ENCODE assay signal across 25 cellular contexts in the genomic region with DNA sequence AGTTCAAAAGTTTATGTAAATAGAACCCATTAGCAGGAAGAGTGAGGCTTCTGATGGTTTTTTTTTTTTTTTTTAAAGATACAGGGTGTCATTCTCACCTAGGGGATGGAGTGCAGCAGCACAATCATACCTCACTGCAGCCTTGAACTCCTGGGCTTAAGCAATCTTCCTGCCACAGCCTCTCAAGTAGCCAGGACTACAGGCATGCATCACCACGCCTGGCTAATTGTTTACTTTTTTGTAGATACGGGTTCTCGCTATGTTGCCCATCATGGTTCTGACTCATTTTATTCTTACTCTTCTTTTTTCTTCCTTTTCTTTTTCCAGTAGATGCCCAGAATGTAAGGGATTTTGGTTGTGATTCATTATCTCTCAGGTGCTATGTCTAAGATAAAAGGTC.
"Had no signal": no experiment of that assay in that cellular context is flagged by ENCODE, and none has a peak within 500 bp of the region (broad histone marks: within the 10 kb centered on the region; RNA-seq: fewer than 3 reads in every experiment).

No MANE protein-coding gene starts in this region.

- H3K9me3 ChIP-seq: esophagus squamous epithelium, neutrophil, pancreas, thoracic aorta, tibial nerve, upper lobe of right lung, vagina had no signal

- H3K9me3 Mint-ChIP-seq: stimulated activated naive CD8-positive, alpha-beta T cell treated with anti-CD3 and anti-CD28 coated beads, Interleukin-15, Interleukin-2, amounts not matched to agents 100 ng/mL and 50 ng/mL, for 24 hours had no signal

- DNase-seq: dermis blood vessel endothelial cell; effector memory CD4-positive, alpha-beta T cell; erythroblast; esophagus squamous epithelium; kidney; mesenchymal stem cell; mucosa of descending colon; naive B cell; pancreas; right cardiac atrium; spleen; stimulated activated naive B cell treated with anti-CD40 and anti-IgM and Interleukin-4, amounts not matched to agents 10 μg/mL and 1 μg/mL and 100 μg/mL, for 72 hours; upper lobe of right lung had no signal

- H3K4me3 Mint-ChIP-seq: mesothelial cell of epicardium; natural killer cell treated with Interleukin-12 subunit alpha and Interleukin-12 subunit beta and Interleukin-15 and Interleukin-18, amount 100 ng/mL, for 72 hours; neural crest cell; stimulated activated naive B cell treated with anti-CD40 and anti-IgM and Interleukin-4, amounts not matched to agents 10 μg/mL and 1 μg/mL and 100 μg/mL, for 72 hours; stimulated activated naive CD8-positive, alpha-beta T cell treated with anti-CD3 and anti-CD28 coated beads, Interleukin-15, Interleukin-2, amounts not matched to agents 100 ng/mL and 50 ng/mL, for 24 hours had no signal

- H3K27me3 ChIP-seq: esophagus squamous epithelium, neutrophil, pancreas, spleen, tibial nerve, upper lobe of right lung, vagina had no signal

- H3K4me3 ChIP-seq: coronary artery, esophagus squamous epithelium, lung, mucosa of descending colon, pancreas, skin epidermis, spleen, thoracic aorta, tibial nerve, upper lobe of right lung, vagina had no signal

- H3K36me3 Mint-ChIP-seq: mesothelial cell of epicardium; naive B cell; natural killer cell treated with Interleukin-12 subunit alpha and Interleukin-12 subunit beta and Interleukin-15 and Interleukin-18, amount 100 ng/mL, for 72 hours; stimulated activated naive B cell treated with anti-CD40 and anti-IgM and Interleukin-4, amounts not matched to agents 10 μg/mL and 1 μg/mL and 100 μg/mL, for 72 hours had no signal

- H3K27ac Mint-ChIP-seq: mesothelial cell of epicardium; naive B cell; natural killer cell treated with Interleukin-12 subunit alpha and Interleukin-12 subunit beta and Interleukin-15 and Interleukin-18, amount 100 ng/mL, for 72 hours; progenitor cell of endocrine pancreas; stimulated activated naive B cell treated with anti-CD40 and anti-IgM and Interleukin-4, amounts not matched to agents 10 μg/mL and 1 μg/mL and 100 μg/mL, for 72 hours; stimulated activated naive CD8-positive, alpha-beta T cell treated with anti-CD3 and anti-CD28 coated beads, Interleukin-15, Interleukin-2, amounts not matched to agents 100 ng/mL and 50 ng/mL, for 24 hours had no signal

- H3K4me1 ChIP-seq: esophagus squamous epithelium, pancreas, spleen, tibial nerve, upper lobe of right lung, vagina had no signal

- H3K27me3 Mint-ChIP-seq: natural killer cell treated with Interleukin-12 subunit alpha and Interleukin-12 subunit beta and Interleukin-15 and Interleukin-18, amount 100 ng/mL, for 72 hours; progenitor cell of endocrine pancreas; stimulated activated naive B cell treated with anti-CD40 and anti-IgM and Interleukin-4, amounts not matched to agents 10 μg/mL and 1 μg/mL and 100 μg/mL, for 72 hours; stimulated activated naive CD8-positive, alpha-beta T cell treated with anti-CD3 and anti-CD28 coated beads, Interleukin-15, Interleukin-2, amounts not matched to agents 100 ng/mL and 50 ng/mL, for 24 hours had no signal

- H3K4me1 Mint-ChIP-seq: mesothelial cell of epicardium; naive B cell; neural crest cell; stimulated activated naive B cell treated with anti-CD40 and anti-IgM and Interleukin-4, amounts not matched to agents 10 μg/mL and 1 μg/mL and 100 μg/mL, for 72 hours had no signal

- H3K36me3 ChIP-seq: esophagus squamous epithelium, neutrophil, pancreas, spleen, thoracic aorta, tibial nerve, upper lobe of right lung, vagina had no signal

- H3K27ac ChIP-seq: coronary artery, esophagus squamous epithelium, neutrophil, pancreas, skin epidermis, spleen, thoracic aorta, tibial nerve, upper lobe of right lung, vagina had no signal
